14 cellular contexts compared by ENCODE assay signal in the genomic region with DNA sequence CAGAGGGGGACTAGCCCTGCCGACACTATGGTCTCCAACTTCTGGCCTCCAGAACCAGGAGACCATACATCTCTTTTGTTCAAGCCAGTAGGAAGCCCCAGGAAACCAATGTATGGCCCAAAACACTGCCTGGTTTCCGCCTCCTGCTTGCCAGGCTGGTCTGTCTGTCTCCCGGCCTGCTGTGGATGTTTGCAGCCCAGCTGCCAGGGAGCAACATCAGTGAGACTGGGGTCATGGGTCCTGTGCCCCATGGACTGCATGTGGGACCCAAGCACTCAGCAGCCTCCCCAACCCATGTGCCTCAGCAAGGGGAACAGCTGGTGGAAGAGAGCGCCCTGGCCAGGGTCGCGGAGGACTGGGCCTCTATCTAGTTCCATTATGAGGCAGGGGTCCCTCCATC.
"Had no signal": no experiment of that assay in that cellular context is flagged by ENCODE, and none has a peak within 500 bp of the region (broad histone marks: within the 10 kb centered on the region; RNA-seq: fewer than 3 reads in every experiment).

No MANE protein-coding gene starts in this region.

- DNase-seq: effector memory CD8-positive, alpha-beta T cell; gastrocnemius medialis; immature natural killer cell; kidney; left colon; mammary epithelial cell; mucosa of descending colon; naive thymus-derived CD8-positive, alpha-beta T cell; nucleus accumbens; pancreas; stimulated activated CD4-positive, alpha-beta T cell treated with anti-CD3 and anti-CD28 coated beads, Interleukin-4, amount 100 ng/mL, for 1 hour; tibial artery had no signal

- FAIRE-seq: kidney, pancreas had no signal

- H3K36me3 Mint-ChIP-seq: immature natural killer cell; naive thymus-derived CD8-positive, alpha-beta T cell; stimulated activated memory B cell treated with anti-CD40 and anti-IgM and Interleukin-4, amounts not matched to agents 10 μg/mL and 1 μg/mL and 100 μg/mL, for 72 hours had no signal

- H3K4me3 Mint-ChIP-seq: effector memory CD8-positive, alpha-beta T cell; immature natural killer cell; naive thymus-derived CD8-positive, alpha-beta T cell; stimulated activated memory B cell treated with anti-CD40 and anti-IgM and Interleukin-4, amounts not matched to agents 10 μg/mL and 1 μg/mL and 100 μg/mL, for 72 hours; stimulated activated naive CD8-positive, alpha-beta T cell treated with anti-CD3 and anti-CD28 coated beads, Interleukin-15, Interleukin-2, amounts not matched to agents 100 ng/mL and 50 ng/mL, for 24 hours had no signal

- H3K27ac Mint-ChIP-seq: effector memory CD8-positive, alpha-beta T cell; immature natural killer cell; naive thymus-derived CD8-positive, alpha-beta T cell; stimulated activated memory B cell treated with anti-CD40 and anti-IgM and Interleukin-4, amounts not matched to agents 10 μg/mL and 1 μg/mL and 100 μg/mL, for 72 hours; stimulated activated naive CD8-positive, alpha-beta T cell treated with anti-CD3 and anti-CD28 coated beads, Interleukin-15, Interleukin-2, amounts not matched to agents 100 ng/mL and 50 ng/mL, for 24 hours had no signal

- H3K9me3 Mint-ChIP-seq: effector memory CD8-positive, alpha-beta T cell; stimulated activated memory B cell treated with anti-CD40 and anti-IgM and Interleukin-4, amounts not matched to agents 10 μg/mL and 1 μg/mL and 100 μg/mL, for 72 hours; stimulated activated naive CD8-positive, alpha-beta T cell treated with anti-CD3 and anti-CD28 coated beads, Interleukin-15, Interleukin-2, amounts not matched to agents 100 ng/mL and 50 ng/mL, for 24 hours had no signal
